Comparison of ENCODE assay signal across 10 cellular contexts in the genomic region with DNA sequence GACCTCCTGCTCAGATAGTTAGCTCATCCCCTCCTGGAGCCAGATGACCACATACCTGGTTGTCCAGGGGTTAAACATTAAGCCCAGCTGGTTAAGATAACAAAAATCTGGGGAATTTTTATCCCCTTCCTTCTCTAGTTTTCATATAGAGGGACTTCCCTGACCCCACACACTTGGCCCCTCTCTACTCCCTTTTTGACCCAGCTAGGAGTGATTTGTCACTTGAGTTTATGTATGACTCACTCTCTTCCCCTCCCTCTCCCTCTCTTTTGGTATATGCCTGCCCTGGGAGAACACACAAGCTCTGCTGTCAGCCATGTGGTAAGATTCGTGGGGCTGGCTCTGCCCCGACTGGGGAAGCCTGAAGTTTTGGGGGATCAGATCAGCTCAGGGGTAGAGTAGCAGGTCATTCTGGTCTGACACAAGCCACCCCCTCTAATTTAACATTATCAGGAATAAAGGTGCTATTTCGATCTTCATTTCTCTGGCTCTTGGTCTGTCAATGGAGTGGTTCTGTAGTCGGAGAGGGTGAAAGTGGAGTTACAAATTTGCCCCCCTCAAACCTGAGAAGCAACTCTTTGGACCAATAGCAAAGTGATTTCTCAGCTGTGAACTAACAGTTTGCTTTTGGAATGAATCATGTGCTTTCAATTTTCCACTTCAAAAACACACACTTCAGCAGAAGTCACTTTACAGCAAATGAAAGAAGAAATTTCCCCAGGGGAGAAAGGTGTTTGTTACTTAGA.
DNase-seq lines count a peak whose midpoint lies in the region; ATAC-seq and TF ChIP-seq lines count a peak whose summit lies in the region.
"Had no signal": no experiment of that assay in that cellular context is flagged by ENCODE, and none has a peak within 500 bp of the region (broad histone marks: within the 10 kb centered on the region; RNA-seq: fewer than 3 reads in every experiment).

No MANE protein-coding gene starts in this region.

- H3K79me1 ChIP-seq in mesendoderm (ENCODE audit: low read length), result no peaks in the 10 kb centered on the region

- no peak overlapping the region for H2BK5ac ChIP-seq in mesendoderm (ENCODE audit: low read length)

- WGBS in mesendoderm (ENCODE audit: extremely low coverage, insufficient coverage, low lambda C conversion rate), result no CpG with 5 or more reads among the region's 4 CpGs
- WGBS in suprapubic skin, result 45% methylated on average over 4 of the region's 4 CpGs

- TF ChIP-seq POLR2A in suprapubic skin (IDR thresholded peaks at IDR 0.05), result no peak

- no peak overlapping the region for H2BK120ac ChIP-seq in mesendoderm (ENCODE audit: low read depth, low read length)

- no peak for TF ChIP-seq EP300 in suprapubic skin (IDR thresholded peaks at IDR 0.05)

- H3K18ac ChIP-seq in mesendoderm (ENCODE audit: low read length), result no peak overlapping the region

- peak overlapping the region; percentile 5 for H4K8ac ChIP-seq in mesendoderm (ENCODE audit: low read depth, low read length)

- H3K36me3 ChIP-seq in mesendoderm (ENCODE audit: control insufficient read depth, insufficient read depth, low read length) (no peaks in the 10 kb centered on the region), suprapubic skin (no peaks in the 10 kb centered on the region)
- H3K36me3 ChIP-seq: thoracic aorta had no signal

- H2BK15ac ChIP-seq in mesendoderm (replicated peaks; ENCODE audit: low read depth), result no peak overlapping the region

- no peak for TF ChIP-seq CTCF in suprapubic skin (IDR thresholded peaks at IDR 0.05)

- no peak overlapping the region for H3K4me2 ChIP-seq in mesendoderm (ENCODE audit: low read length)

- no peak overlapping the region for H3K27ac ChIP-seq in mesendoderm (ENCODE audit: low read depth, low read length)
- no peak overlapping the region for H3K27ac ChIP-seq in suprapubic skin
- H3K27ac ChIP-seq: 22Rv1, thoracic aorta had no signal

- DNase-seq in DMS79 treated with DMSO at 0.1 percent for 48 hours (lab: John Stamatoyannopoulos, UW), result peak; percentile 54
- DNase-seq in DMS79 (lab: John Stamatoyannopoulos, UW), result no peak
- DNase-seq in NOMO-1 (lab: John Stamatoyannopoulos, UW; ENCODE audit: unreplicated experiment in 2 of 2), result peak; percentile 55 to 58
- DNase-seq in mesendoderm, result peak; percentile 55
- DNase-seq in mesenteric fat pad (ENCODE audit: low spot score), result no peak
- DNase-seq in suprapubic skin (ENCODE audit: low spot score in 2 of 2), result no peak
- no peak for DNase-seq in dermis blood vessel endothelial cell

- H3K4me3 ChIP-seq in mesendoderm (ENCODE audit: low read length) (no peak overlapping the region), suprapubic skin (no peak overlapping the region)
- H3K4me3 ChIP-seq: thoracic aorta had no signal

- no peak overlapping the region for H3K23ac ChIP-seq in mesendoderm (ENCODE audit: low read length)

- no peak overlapping the region for H3K9ac ChIP-seq in mesendoderm (ENCODE audit: low read length)

- H3K9me3 ChIP-seq in suprapubic skin, result no peaks in the 10 kb centered on the region
- H3K9me3 ChIP-seq: thoracic aorta had no signal

- H4K5ac ChIP-seq in mesendoderm (ENCODE audit: low read length), result no peak overlapping the region

- no peak overlapping the region for H2AK5ac ChIP-seq in mesendoderm (ENCODE audit: low read length)

- H3K79me2 ChIP-seq in mesendoderm (ENCODE audit: control insufficient read depth, insufficient read depth, low read length), result no peaks in the 10 kb centered on the region

- no peak overlapping the region for H3K4ac ChIP-seq in mesendoderm (ENCODE audit: low read depth, low read length)

- no peak overlapping the region for H3K56ac ChIP-seq in mesendoderm (ENCODE audit: low read length)

- peak; percentile 68 for ATAC-seq in HG02588 (IDR thresholded peaks at IDR 0.05; ENCODE audit: unreplicated experiment)

- H3K4me1 ChIP-seq in mesendoderm (ENCODE audit: control insufficient read depth, low read depth, low read length), result no peaks in the 10 kb centered on the region
- H3K4me1 ChIP-seq in suprapubic skin, result no peaks in the 10 kb centered on the region

- H3K27me3 ChIP-seq in mesendoderm (ENCODE audit: insufficient read depth, low read length, poor library complexity), result no peaks in the 10 kb centered on the region
- H3K27me3 ChIP-seq in suprapubic skin, result peaks cover 17% of the 10 kb centered on the region

Comparison
In these comparisons a context has a peak if more than half of its experiments do, and no peak if none do; other contexts are left out.
1. DNase-seq: peak in DMS79 treated with DMSO at 0.1 percent for 48 hours (single experiment), NOMO-1 (2 of 2) and mesendoderm (single experiment); none in DMS79 (single experiment), mesenteric fat pad (single experiment), suprapubic skin (0 of 2) and dermis blood vessel endothelial cell (single experiment).